22 cellular contexts compared by ENCODE assay signal in genomic region chr10:128599030-128599429, GRCh38.
A peak's percentile ranks its signal among the peaks of the same experiment; 100 is the strongest.
DNase-seq lines count a peak whose midpoint lies in the region; ATAC-seq, FAIRE-seq and TF ChIP-seq lines count a peak whose summit lies in the region.
"Had no signal": no experiment of that assay in that cellular context is flagged by ENCODE, and none has a peak within 500 bp of the region (broad histone marks: within the 10 kb centered on the region; RNA-seq: fewer than 3 reads in every experiment).

No MANE protein-coding gene starts in this region.

- H3K79me1 ChIP-seq in trophoblast cell (ENCODE audit: low read length): peaks cover 1% of the 10 kb centered on the region

- peak overlapping the region in 1 of 2 experiments; percentile 36; a peak in 2 of 4 replicates for H3K9ac ChIP-seq in K562 (ENCODE audit: insufficient read depth in 1 of 2, low read depth in 2 of 2, low read length in 2 of 2)
- no peak overlapping the region for H3K9ac ChIP-seq in trophoblast cell (ENCODE audit: low read length)
- H3K9ac ChIP-seq: BLaER1 had no signal

- H2AFZ ChIP-seq in K562 (ENCODE audit: low read depth, low read length) (peak overlapping the region; percentile 82; the same call in 1 of the 2 replicates), trophoblast cell (ENCODE audit: insufficient read depth, low read length, poor library complexity) (no peak overlapping the region)

- H2AK5ac ChIP-seq in trophoblast cell (ENCODE audit: low read length): no peak overlapping the region

- DNase-seq in cardiac muscle cell (ENCODE audit: low read depth in 1 of 2, low spot score in 1 of 2) (no peak), heart right ventricle (no peak), K562 (ENCODE audit: extremely low read depth in 1 of 4, low spot score in 3 of 4) (peak in 3 of 4 experiments; percentile 18 to 59 (median 44)), trophoblast cell (no peak), foreskin keratinocyte (no peak)
- no peak for DNase-seq in activated effector memory CD4-positive, alpha-beta T cell treated with Interleukin-2 at 50 U/mL for 16 hours
- DNase-seq: 8988T; ACHN; C1 segment of cervical spinal cord; Caco-2; Calu3; CD4-positive, alpha-beta memory T cell; CD4-positive, CD25-positive, alpha-beta regulatory T cell; DMS79 treated with DMSO at 0.1 percent for 48 hours; GF-D8 had no signal

- peak overlapping the region; percentile 47; the same call in 1 of the 2 replicates for H3K4me2 ChIP-seq in K562 (ENCODE audit: insufficient read depth, low read length)
- no peak overlapping the region for H3K4me2 ChIP-seq in trophoblast cell (ENCODE audit: low read length)
- H3K4me2 ChIP-seq: BLaER1 had no signal

- H4K8ac ChIP-seq in trophoblast cell (ENCODE audit: low read depth, low read length): no peak overlapping the region

- no peak overlapping the region for H2BK120ac ChIP-seq in trophoblast cell (ENCODE audit: insufficient read depth, low read length, poor library complexity)

- no peaks in the 10 kb centered on the region for H3K9me1 ChIP-seq in K562 (ENCODE audit: control insufficient read depth, insufficient read depth, low read length)

- H4K12ac ChIP-seq in trophoblast cell (ENCODE audit: low read depth, low read length): no peak overlapping the region

- FAIRE-seq in K562 (lab: Jason Lieb, UNC): peak; percentile 35
- FAIRE-seq: A204.1, D721Med, G401.6, GM12891, GM19239 had no signal

- H4K91ac ChIP-seq in trophoblast cell (ENCODE audit: low read depth, low read length): no peak overlapping the region

- H3K36me3 ChIP-seq in cardiac muscle cell (no peaks in the 10 kb centered on the region), heart right ventricle (no peaks in the 10 kb centered on the region), K562 (ENCODE audit: control insufficient read depth, insufficient read depth, low read length) (peaks cover 6% of the 10 kb centered on the region), trophoblast cell (ENCODE audit: control insufficient read depth in 1 of 2, insufficient read depth in 2 of 2, low read length in 2 of 2) (no peaks in the 10 kb centered on the region)
- H3K36me3 ChIP-seq: BE2C, BLaER1 had no signal

- H3K23ac ChIP-seq in trophoblast cell (ENCODE audit: low read length): no peak overlapping the region

- POLR2A ChIA-PET in K562 (lab: Yijun Ruan, JAX): interaction anchor here (0.5 to 1.2 kb wide), 3 partner anchors 12 to 1013 kb away, joined by 3 to 5 read pairs (median 3); no protein-coding TSS in a partner anchor

- H3K9me3 ChIP-seq in cardiac muscle cell (ENCODE audit: low read depth): no peaks in the 10 kb centered on the region
- H3K9me3 ChIP-seq in heart right ventricle: peaks cover 0 to 20% (median 4%) of the 10 kb centered on the region in 11 donors
- H3K9me3 ChIP-seq in K562 (replicated peaks; ENCODE audit: control insufficient read depth, insufficient read depth, low read depth, low read length): peaks cover 7% of the 10 kb centered on the region
- H3K9me3 ChIP-seq in trophoblast cell (ENCODE audit: insufficient read depth, low read depth, low read length): no peaks in the 10 kb centered on the region
- H3K9me3 ChIP-seq: BE2C, Caco-2 had no signal

- H3K4me3 ChIP-seq in cardiac muscle cell: no peak overlapping the region
- H3K4me3 ChIP-seq in heart right ventricle: no peak overlapping the region
- no peak overlapping the region for H3K4me3 ChIP-seq in K562
- H3K4me3 ChIP-seq in trophoblast cell (ENCODE audit: low read depth, low read length): no peak overlapping the region
- H3K4me3 ChIP-seq: BLaER1 had no signal

- intact Hi-C loops in heart right ventricle (cut with DNase I) (no loop called here), K562 (cut with micrococcal nuclease) (loop anchor here (1.0 to 2.0 kb wide), 2 partner anchors 20 to 30 kb away; no protein-coding TSS in a partner anchor)

- H3K14ac ChIP-seq in trophoblast cell (ENCODE audit: low read length): no peak overlapping the region

- no peak for TF ChIP-seq CTCF in cardiac muscle cell (IDR thresholded peaks at IDR 0.05; ENCODE audit: low read depth, low read length)
- TF ChIP-seq CTCF in heart right ventricle (IDR thresholded peaks at IDR 0.05): no peak
- TF ChIP-seq CTCF in K562 (IDR thresholded peaks at IDR 0.05 in 2 of 3, conservative IDR thresholded peaks at IDR 0.05 in 1 of 3; ENCODE audit: insufficient read depth in 2 of 3, low read depth in 1 of 3, low read length in 3 of 3): no peak
- no peak for TF ChIP-seq CTCF in foreskin keratinocyte (conservative IDR thresholded peaks at IDR 0.05)

- no peak for TF ChIP-seq POLR2A in K562 (conservative IDR thresholded peaks at IDR 0.05)

- 88% methylated on average over 2 of the region's 2 CpGs for WGBS in heart right ventricle, 2 donors
- 0% methylated on average over 2 of the region's 2 CpGs for WGBS in K562 (ENCODE audit: insufficient coverage, low coverage, missing lambda C conversion rate)
- no CpG with 5 or more reads among the region's 2 CpGs for WGBS in trophoblast cell (ENCODE audit: extremely low coverage, insufficient coverage, insufficient read length)

- ATAC-seq in heart right ventricle (no peak), K562 (peak; percentile 67), foreskin keratinocyte (no peak)

- H3K4me1 ChIP-seq in cardiac muscle cell (ENCODE audit: low read depth) (peaks cover 31% of the 10 kb centered on the region), heart right ventricle (peaks cover 0 to 4% (median 0%) of the 10 kb centered on the region in 9 donors), K562 (replicated peaks in 1 of 2; ENCODE audit: control insufficient read depth in 2 of 2, insufficient read depth in 2 of 2, low read length in 2 of 2) (peaks cover 0 to 15% of the 10 kb centered on the region in 2 experiments; a peak in 3 of 5 replicates), trophoblast cell (ENCODE audit: control insufficient read depth in 1 of 2, insufficient read depth in 2 of 2, low read length in 2 of 2) (no peaks in the 10 kb centered on the region), foreskin keratinocyte (no peaks in the 10 kb centered on the region)
- H3K4me1 ChIP-seq: BLaER1, Caco-2 had no signal

- no peak for TF ChIP-seq EP300 in K562 (IDR thresholded peaks at IDR 0.05; ENCODE audit: low read length)

- H2BK5ac ChIP-seq in trophoblast cell (ENCODE audit: low read depth, low read length, poor library complexity): no peak overlapping the region

- no peaks in the 10 kb centered on the region for H4K20me1 ChIP-seq in K562 (replicated peaks; ENCODE audit: control insufficient read depth, insufficient read depth, low read length)
- H4K20me1 ChIP-seq: BLaER1 had no signal

- no peak overlapping the region for H3K4ac ChIP-seq in trophoblast cell (ENCODE audit: low read depth, low read length)

- H3K27ac ChIP-seq in cardiac muscle cell (peak overlapping the region; percentile 74), heart right ventricle (no peak overlapping the region), K562 (ENCODE audit: extremely low read depth, low read depth, low read length) (peak overlapping the region; percentile 70), trophoblast cell (ENCODE audit: low read depth, low read length) (no peak overlapping the region), foreskin keratinocyte (no peak overlapping the region)
- H3K27ac ChIP-seq: BLaER1 had no signal

- no peak overlapping the region for H3K18ac ChIP-seq in trophoblast cell (ENCODE audit: low read length)

- TF ChIP-seq RAD21 in K562 (CRISPR knock-in tag; conservative IDR thresholded peaks at IDR 0.05 in 1 of 2, IDR thresholded peaks at IDR 0.05 in 1 of 2): no peak

- H3K27me3 ChIP-seq in cardiac muscle cell (no peaks in the 10 kb centered on the region), heart right ventricle (no peaks in the 10 kb centered on the region), K562 (ENCODE audit: control insufficient read depth in 2 of 2, insufficient read depth in 2 of 2, low read length in 2 of 2) (no peaks in the 10 kb centered on the region), trophoblast cell (ENCODE audit: insufficient read depth, low read length) (no peaks in the 10 kb centered on the region), foreskin keratinocyte (no peaks in the 10 kb centered on the region)
- H3K27me3 ChIP-seq: BE2C, BLaER1 had no signal

- no TSS peak for BruUV-seq in K562 (replicated peaks; lab: Mats Ljungman, UMichigan)

- H3K79me2 ChIP-seq in K562 (ENCODE audit: control insufficient read depth, insufficient read depth, low read length): no peaks in the 10 kb centered on the region
- H3K79me2 ChIP-seq in trophoblast cell (ENCODE audit: control insufficient read depth, insufficient read depth, low read length, poor library complexity): no peaks in the 10 kb centered on the region

- CTCF ChIA-PET in K562 (lab: Yijun Ruan, JAX; ENCODE audit: low intra/inter-chr PET ratio): no interaction called here

- H2BK12ac ChIP-seq in trophoblast cell (ENCODE audit: low read length): peak overlapping the region; percentile 58

- in situ Hi-C loops in K562 (cut with MboI): loop anchor here (25.0 kb wide), 1 partner anchor 1513 kb away; the partner anchor contains the start of gene C10orf143

TF ChIP-seq in K562, 482 proteins besides CTCF, POLR2A, EP300 and RAD21 (continues in another document):
- TF ChIP-seq ELK3 (CRISPR knock-in tag; IDR thresholded peaks at IDR 0.05): no peak

Comparison
In these comparisons a context has a peak if more than half of its experiments do, and no peak if none do; other contexts are left out.
1. H3K27ac ChIP-seq: peak in cardiac muscle cell (single experiment) and K562 (single experiment); none in heart right ventricle (0 of 10), trophoblast cell (single experiment) and foreskin keratinocyte (single experiment).
2. DNase-seq: peak in K562 (3 of 4); none in cardiac muscle cell (0 of 2), heart right ventricle (0 of 2), trophoblast cell (0 of 2), activated effector memory CD4-positive, alpha-beta T cell treated with Interleukin-2 at 50 U/mL for 16 hours (single experiment) and foreskin keratinocyte (0 of 2).